Comparison of ENCODE assay signal across 8 cellular contexts in genomic region chr3:161034913-161035563, GRCh38.
DNase-seq lines count a peak whose midpoint lies in the region; ATAC-seq and TF ChIP-seq lines count a peak whose summit lies in the region.
"Not testable (repeated sequence)": the region's sequence is repeated elsewhere in the genome, so short reads cannot be mapped to it uniquely, and the experiment has no call there.

No MANE protein-coding gene starts in this region.

- H3K4me3 ChIP-seq in DOHH2 (ENCODE audit: low read length) = peak overlapping the region; percentile 15; the same call in 1 of the 2 replicates
- not testable (repeated sequence) for H3K4me3 ChIP-seq in skeletal muscle satellite cell (ENCODE audit: low read length)

- not testable (repeated sequence) for H3K9me3 ChIP-seq in DOHH2 (ENCODE audit: control insufficient read depth, insufficient read depth, low read length); skeletal muscle satellite cell (replicated peaks; ENCODE audit: low read length)

- not testable (repeated sequence) for H3K36me3 Mint-ChIP-seq in activated T-cell treated with anti-CD3 and anti-CD28 coated beads, Interleukin-2, amount 50 U/mL, for 72 hours (ENCODE audit: insufficient read depth in 2 of 2)

- peak overlapping the region in 1 of 2 donors; percentile 13 for H3K4me3 Mint-ChIP-seq in activated T-cell treated with anti-CD3 and anti-CD28 coated beads, Interleukin-2, amount 50 U/mL, for 72 hours

- peak overlapping the region; percentile 12 for H3K4me2 ChIP-seq in DOHH2 (ENCODE audit: low read length)
- H3K4me2 ChIP-seq in skeletal muscle satellite cell (ENCODE audit: low read length) = not testable (repeated sequence)

- peak; percentile 81 for ATAC-seq in GM19043 (IDR thresholded peaks at IDR 0.05; ENCODE audit: low read depth, unreplicated experiment)
- peak; percentile 94 for ATAC-seq in HG02623 (IDR thresholded peaks at IDR 0.05; ENCODE audit: unreplicated experiment)
- ATAC-seq in HG03442 (IDR thresholded peaks at IDR 0.05; ENCODE audit: unreplicated experiment) = peak; percentile 87
- peak; percentile 94 to 96 for ATAC-seq in activated T-cell treated with anti-CD3 and anti-CD28 coated beads, Interleukin-2, amount 50 U/mL, for 72 hours (replicated peaks in 1 of 2)

- H3K4me1 Mint-ChIP-seq in activated T-cell treated with anti-CD3 and anti-CD28 coated beads, Interleukin-2, amount 50 U/mL, for 72 hours (ENCODE audit: low read depth) = peaks cover 18% of the 10 kb centered on the region

- peak; percentile 15 for TF ChIP-seq CTCF in DOHH2 (IDR thresholded peaks at IDR 0.05; ENCODE audit: low read depth, low read length, poor library complexity, severe bottlenecking)

- not testable (repeated sequence) for H3K27me3 Mint-ChIP-seq in activated T-cell treated with anti-CD3 and anti-CD28 coated beads, Interleukin-2, amount 50 U/mL, for 72 hours (ENCODE audit: low read depth)

- not testable (repeated sequence) for H3K36me3 ChIP-seq in DOHH2 (ENCODE audit: control insufficient read depth, low read length); skeletal muscle satellite cell (ENCODE audit: insufficient read depth, low read length)

- not testable (repeated sequence) for H3K9me3 Mint-ChIP-seq in activated T-cell treated with anti-CD3 and anti-CD28 coated beads, Interleukin-2, amount 50 U/mL, for 72 hours

- not testable (repeated sequence) for H3K27ac ChIP-seq in DOHH2 (ENCODE audit: low read depth, low read length)

- not testable (repeated sequence) for H3F3A ChIP-seq in DOHH2 (ENCODE audit: control insufficient read depth, insufficient read depth)

- peaks cover 13% of the 10 kb centered on the region for H3K4me1 ChIP-seq in DOHH2 (ENCODE audit: control insufficient read depth, low read length)
- not testable (repeated sequence) for H3K4me1 ChIP-seq in skeletal muscle satellite cell (ENCODE audit: control insufficient read depth, insufficient read depth, low read length)

- not testable (repeated sequence) for H3K27me3 ChIP-seq in DOHH2 (ENCODE audit: control insufficient read depth, low read length); skeletal muscle satellite cell (ENCODE audit: control insufficient read depth, insufficient read depth, low read length)

- peak; percentile 13 for DNase-seq in RPMI7951 (ENCODE audit: low read depth)
- peak; percentile 7 to 20 for DNase-seq in activated T-cell treated with anti-CD3 and anti-CD28 coated beads, Interleukin-2, amount 50 U/mL, for 72 hours
- DNase-seq in glomerular endothelial cell (ENCODE audit: extremely low read depth, low read depth, low spot score) = peak; percentile 57

- H3K9me2 ChIP-seq in DOHH2 (replicated peaks; ENCODE audit: control insufficient read depth, low read length) = not testable (repeated sequence)

- not testable (repeated sequence) for H4K20me1 ChIP-seq in DOHH2 (ENCODE audit: control insufficient read depth, insufficient read depth, low read depth, low read length)

- H3K9ac ChIP-seq in skeletal muscle satellite cell (ENCODE audit: low read depth, low read length) = peak overlapping the region; percentile 37

- not testable (repeated sequence) for H3K79me2 ChIP-seq in DOHH2 (ENCODE audit: control insufficient read depth, low read length)

- H3K27ac Mint-ChIP-seq in activated T-cell treated with anti-CD3 and anti-CD28 coated beads, Interleukin-2, amount 50 U/mL, for 72 hours = not testable (repeated sequence)
